In the genomic region with DNA sequence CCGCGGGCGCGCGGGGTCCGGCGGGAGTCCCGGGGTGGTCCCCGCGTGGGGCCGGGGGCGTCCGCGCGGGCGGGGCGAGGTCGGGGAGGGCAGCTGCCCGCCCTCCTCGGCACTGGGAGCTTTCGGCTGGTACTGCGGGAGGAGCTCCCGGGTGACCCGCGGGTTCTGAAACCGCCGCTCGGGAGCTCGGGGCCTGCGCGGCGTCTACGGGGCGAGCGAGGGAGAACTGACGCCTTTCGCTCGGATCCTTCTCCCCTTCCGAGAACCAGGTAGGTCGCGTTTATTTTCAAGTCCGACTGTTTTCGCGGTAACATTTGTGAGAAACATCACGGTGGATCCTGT, we compare ENCODE assay signal across 8 cellular contexts. TPM values are rescaled to one million over a fixed set of nuclear protein-coding genes. Genes with fewer than 3 reads are reported as not detected.
DNase-seq lines count a peak whose midpoint lies in the region; ATAC-seq and TF ChIP-seq lines count a peak whose summit lies in the region.
"Not testable (repeated sequence)": the region's sequence is repeated elsewhere in the genome, so short reads cannot be mapped to it uniquely, and the experiment has no call there.

No MANE protein-coding gene starts in this region.

- TF ChIP-seq EP300 in suprapubic skin (IDR thresholded peaks at IDR 0.05): not testable (repeated sequence)

- peaks cover 16% of the 10 kb centered on the region for H3K4me1 ChIP-seq in CD8-positive, alpha-beta T cell (ENCODE audit: insufficient read depth, low read length)
- H3K4me1 ChIP-seq in RWPE2 (ENCODE audit: insufficient read depth, poor library complexity, severe bottlenecking); osteoblast (ENCODE audit: insufficient read depth, low read length); suprapubic skin: not testable (repeated sequence)

- not testable (repeated sequence) for H3K9me3 Mint-ChIP-seq in CD8-positive, alpha-beta T cell; activated naive CD8-positive, alpha-beta T cell treated with anti-CD3 and anti-CD28 coated beads, Interleukin-2, amount 10 ng/mL, durations not matched to agents 7 days and 5 days; immature natural killer cell

- 4% methylated on average over 15 of the region's 45 CpGs for WGBS in suprapubic skin

- ATAC-seq in CD8-positive, alpha-beta T cell: not testable (repeated sequence)
- ATAC-seq in RWPE2 (ENCODE audit: low read depth): peak; percentile 44
- ATAC-seq in activated naive CD8-positive, alpha-beta T cell treated with anti-CD3 and anti-CD28 coated beads, Interleukin-2, amount 10 ng/mL, durations not matched to agents 7 days and 5 days (ENCODE audit: low read depth): peak; percentile 58

- H3K36me3 Mint-ChIP-seq in CD8-positive, alpha-beta T cell; activated naive CD8-positive, alpha-beta T cell treated with anti-CD3 and anti-CD28 coated beads, Interleukin-2, amount 10 ng/mL, durations not matched to agents 7 days and 5 days: not testable (repeated sequence)
- H3K36me3 Mint-ChIP-seq in immature natural killer cell: peaks cover 0 to 11% (median 4%) of the 10 kb centered on the region in 3 donors

- H3K27ac Mint-ChIP-seq in CD8-positive, alpha-beta T cell: peak overlapping the region; percentile 87
- not testable (repeated sequence) for H3K27ac Mint-ChIP-seq in activated naive CD8-positive, alpha-beta T cell treated with anti-CD3 and anti-CD28 coated beads, Interleukin-2, amount 10 ng/mL, durations not matched to agents 7 days and 5 days
- H3K27ac Mint-ChIP-seq in immature natural killer cell: peak overlapping the region in 2 of 6 donors; percentile 75 to 80

- H3K4me3 Mint-ChIP-seq in CD8-positive, alpha-beta T cell: peak overlapping the region; percentile 85
- H3K4me3 Mint-ChIP-seq in activated naive CD8-positive, alpha-beta T cell treated with anti-CD3 and anti-CD28 coated beads, Interleukin-2, amount 10 ng/mL, durations not matched to agents 7 days and 5 days: peak overlapping the region; percentile 82
- H3K4me3 Mint-ChIP-seq in immature natural killer cell: peak overlapping the region; percentile 72 to 86 (median 83)

- POLR2A ChIA-PET in CD8-positive, alpha-beta T cell (lab: Charles Lee): interaction anchor here (0.9 to 1.5 kb wide), 6 partner anchors 17 to 627 kb away, joined by 3 to 5 read pairs (median 3); a partner anchor contains a TSS
- POLR2A ChIA-PET in activated naive CD8-positive, alpha-beta T cell treated with anti-CD3 and anti-CD28 coated beads, Interleukin-2, amount 10 ng/mL, durations not matched to agents 7 days and 5 days (lab: Charles Lee): interaction anchor here (0.6 to 0.9 kb wide), 4 partner anchors 30 to 312 kb away, joined by 3 read pairs; a partner anchor contains a TSS

- not testable (repeated sequence) for H3K9me3 ChIP-seq in CD8-positive, alpha-beta T cell (ENCODE audit: low read length); RWPE2 (ENCODE audit: severe bottlenecking); osteoblast (ENCODE audit: low read depth, low read length); suprapubic skin

- not testable (repeated sequence) for H3K36me3 ChIP-seq in CD8-positive, alpha-beta T cell (ENCODE audit: insufficient read depth, low read length); RWPE2 (ENCODE audit: low read depth); osteoblast (ENCODE audit: insufficient read depth, low read length); suprapubic skin

- H4K20me1 ChIP-seq in osteoblast (ENCODE audit: insufficient read depth, low read length): not testable (repeated sequence)

- H3K4me2 ChIP-seq in osteoblast (ENCODE audit: insufficient read depth, low read length): peak overlapping the region; percentile 66

- DNase-seq in CD8-positive, alpha-beta T cell; HFF-Myc (ENCODE audit: extremely low read depth, low read depth); RWPE2 (ENCODE audit: low spot score); activated naive CD8-positive, alpha-beta T cell treated with anti-CD3 and anti-CD28 coated beads, Interleukin-2, amount 10 ng/mL, durations not matched to agents 7 days and 5 days; epithelial cell of esophagus (ENCODE audit: low read depth); immature natural killer cell; osteoblast (ENCODE audit: insufficient read length, low spot score, missing footprints); suprapubic skin (ENCODE audit: low spot score in 2 of 2): not testable (repeated sequence)

- not testable (repeated sequence) for TF ChIP-seq POLR2A in suprapubic skin (IDR thresholded peaks at IDR 0.05)

- H3K27me3 Mint-ChIP-seq in CD8-positive, alpha-beta T cell (ENCODE audit: low read depth); activated naive CD8-positive, alpha-beta T cell treated with anti-CD3 and anti-CD28 coated beads, Interleukin-2, amount 10 ng/mL, durations not matched to agents 7 days and 5 days; immature natural killer cell (ENCODE audit: low read depth in 3 of 3): not testable (repeated sequence)

- H3K4me1 Mint-ChIP-seq in CD8-positive, alpha-beta T cell (ENCODE audit: low read depth): peaks cover 19% of the 10 kb centered on the region
- H3K4me1 Mint-ChIP-seq in activated naive CD8-positive, alpha-beta T cell treated with anti-CD3 and anti-CD28 coated beads, Interleukin-2, amount 10 ng/mL, durations not matched to agents 7 days and 5 days: not testable (repeated sequence)
- H3K4me1 Mint-ChIP-seq in immature natural killer cell: peaks cover 15% of the 10 kb centered on the region in 2 donors

- H3K4me3 ChIP-seq in CD8-positive, alpha-beta T cell (ENCODE audit: low read depth, low read length): peak overlapping the region; percentile 48
- peak overlapping the region; percentile 49 for H3K4me3 ChIP-seq in HFF-Myc (replicated peaks; ENCODE audit: low read depth, low read length)
- peak overlapping the region; percentile 83 for H3K4me3 ChIP-seq in RWPE2 (ENCODE audit: severe bottlenecking)
- H3K4me3 ChIP-seq in epithelial cell of esophagus (ENCODE audit: low read length): peak overlapping the region; percentile 35
- peak overlapping the region; percentile 67 for H3K4me3 ChIP-seq in osteoblast (ENCODE audit: insufficient read depth, low read length)
- peak overlapping the region; percentile 58 for H3K4me3 ChIP-seq in suprapubic skin

- H3K79me2 ChIP-seq in osteoblast (ENCODE audit: insufficient read depth, low read length): not testable (repeated sequence)

- intact Hi-C loops in CD8-positive, alpha-beta T cell (cut with DNase I, micrococcal nuclease): loop anchor here (1.0 to 10.0 kb wide), 6 partner anchors 55 to 1293 kb away; a partner anchor contains a TSS

- TF ChIP-seq CTCF in CD8-positive, alpha-beta T cell (IDR thresholded peaks at IDR 0.05); HFF-Myc (IDR thresholded peaks at IDR 0.05; ENCODE audit: low read depth, low read length, missing control alignments); RWPE2 (IDR thresholded peaks at IDR 0.05; ENCODE audit: poor library complexity, severe bottlenecking); epithelial cell of esophagus (IDR thresholded peaks at IDR 0.05; ENCODE audit: insufficient read depth, low read depth, low read length, missing control alignments); osteoblast (IDR thresholded peaks at IDR 0.05; ENCODE audit: extremely low read depth, low read depth, low read length); suprapubic skin (IDR thresholded peaks at IDR 0.05): not testable (repeated sequence)

- peak overlapping the region; percentile 23 for H3K27ac ChIP-seq in CD8-positive, alpha-beta T cell (ENCODE audit: low read depth, low read length)
- not testable (repeated sequence) for H3K27ac ChIP-seq in RWPE2 (ENCODE audit: poor library complexity, severe bottlenecking); osteoblast (ENCODE audit: low read depth, low read length); suprapubic skin

- CTCF ChIA-PET in CD8-positive, alpha-beta T cell (lab: Charles Lee): interaction anchor here (1.0 kb wide), 1 partner anchor 305 kb away, joined by 3 read pairs; no protein-coding TSS in a partner anchor

- H2AFZ ChIP-seq in osteoblast (ENCODE audit: low read length): peak overlapping the region; percentile 59

- H3K27me3 ChIP-seq in CD8-positive, alpha-beta T cell (ENCODE audit: insufficient read depth, low read length); RWPE2 (ENCODE audit: insufficient read depth, poor library complexity, severe bottlenecking); osteoblast (ENCODE audit: insufficient read depth, low read length); suprapubic skin: not testable (repeated sequence)

RNA-seq across cellular contexts. Expression of a gene that starts 30.2 kb away (rescaled TPM):
- total RNA-seq in CD8-positive, alpha-beta T cell: 1 to 10 TPM; 8.4 to 8.9 TPM
- 10 to 100 TPM in 1 of 2 experiments, 1 to 10 TPM in 1; 9.0 to 10.4 TPM for total RNA-seq in activated naive CD8-positive, alpha-beta T cell treated with anti-CD3 and anti-CD28 coated beads, Interleukin-2, amount 10 ng/mL, durations not matched to agents 7 days and 5 days
- polyA plus RNA-seq in immature natural killer cell: 1 to 10 TPM; 4.0 to 5.0 (median 5.0) TPM
- total RNA-seq in osteoblast (6.2 and 8.7 TPM in 2 replicates), suprapubic skin (10 to 100 TPM; 22.0 to 69.6 (median 26.0) TPM)

RNA-seq across cellular contexts. Expression of a gene that starts 47.4 kb away (rescaled TPM):
- under 1 TPM in 1 of 2 experiments, not detected in 1; 0.33 TPM for total RNA-seq in CD8-positive, alpha-beta T cell
- total RNA-seq in activated naive CD8-positive, alpha-beta T cell treated with anti-CD3 and anti-CD28 coated beads, Interleukin-2, amount 10 ng/mL, durations not matched to agents 7 days and 5 days: under 1 TPM; 0.25 to 0.34 TPM
- polyA plus RNA-seq in immature natural killer cell: not detected
- total RNA-seq in osteoblast: not detected in 2 replicates
- 1 to 10 TPM in 3 of 4 donors, under 1 TPM in 1; 0.72 to 6.6 (median 4.7) TPM for total RNA-seq in suprapubic skin
